In the genomic region with DNA sequence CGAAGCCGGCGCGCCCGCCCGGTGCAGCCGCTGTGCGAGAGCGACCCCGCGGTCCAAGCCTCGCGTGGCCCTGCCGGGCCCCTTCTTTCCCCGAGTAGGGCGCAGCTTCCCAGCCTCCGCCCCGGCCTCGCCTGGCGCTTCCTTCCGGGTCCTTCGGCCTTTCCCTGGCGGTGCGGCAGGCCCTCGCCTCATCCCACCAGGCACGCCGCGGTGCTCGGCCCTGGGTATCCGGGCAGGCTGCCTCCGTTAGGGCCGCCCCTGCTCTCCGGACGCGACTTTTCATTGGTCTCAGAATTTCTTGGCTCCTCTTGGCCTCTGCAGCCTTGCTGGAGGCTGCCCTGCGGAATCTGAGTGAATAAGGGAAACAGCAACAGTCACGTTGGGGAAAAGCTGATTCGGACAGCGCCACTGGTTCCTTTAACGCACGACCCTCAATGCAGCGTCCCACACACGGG, we compare ENCODE assay signal across 8 cellular contexts. TPM values are rescaled to one million over a fixed set of nuclear protein-coding genes. Genes with fewer than 3 reads are reported as not detected.
DNase-seq lines count a peak whose midpoint lies in the region; ATAC-seq, FAIRE-seq and TF ChIP-seq lines count a peak whose summit lies in the region.

No MANE protein-coding gene starts in this region.

- peak overlapping the region; percentile 86 for H3K27ac Mint-ChIP-seq in central memory CD8-positive, alpha-beta T cell (ENCODE audit: low read depth)

- peak overlapping the region; percentile 53 for H3K27ac ChIP-seq in SU-DHL-6 (ENCODE audit: low read depth, low read length)
- H3K27ac ChIP-seq in keratinocyte (ENCODE audit: control insufficient read depth, insufficient read depth, low read length), result peak overlapping the region; percentile 79

- TF ChIP-seq CTCF in SU-DHL-6 (IDR thresholded peaks at IDR 0.05; ENCODE audit: insufficient read depth, low read length, poor library complexity, severe bottlenecking), result no peak
- TF ChIP-seq CTCF in keratinocyte (optimal IDR thresholded peaks at IDR 0.05 in 1 of 3, IDR thresholded peaks at IDR 0.05 in 1 of 3, conservative IDR thresholded peaks at IDR 0.05 in 1 of 3; ENCODE audit: extremely low read depth in 1 of 3, insufficient read depth in 2 of 3, low read length in 3 of 3), result no peak

- peak; percentile 63 for DNase-seq in GF-D8 (lab: John Stamatoyannopoulos, UW)
- DNase-seq in HS-5 (ENCODE audit: low read depth), result peak; percentile 31
- no peak for DNase-seq in central memory CD8-positive, alpha-beta T cell (ENCODE audit: low spot score in 2 of 2)
- no peak for DNase-seq in keratinocyte (ENCODE audit: low read depth, low spot score)
- peak; percentile 47 for DNase-seq in smooth muscle cell of the brain vasculature (ENCODE audit: low read depth, low spot score)
- no peak for DNase-seq in NCI-H187 (lab: John Stamatoyannopoulos, UW)

- dilution Hi-C loops in keratinocyte (cut with MboI; ENCODE audit: extremely low pct_ligation_motif_present, low sequenced_read_pairs), result no loop called here

- no peak for FAIRE-seq in keratinocyte (lab: Jason Lieb, UNC)

- no peaks in the 10 kb centered on the region for H3K9me1 ChIP-seq in keratinocyte (ENCODE audit: control insufficient read depth, extremely low read depth, insufficient read depth, low read length)

- H3K4me2 ChIP-seq in SU-DHL-6 (ENCODE audit: low read depth, low read length, poor library complexity, severe bottlenecking), result peak overlapping the region; percentile 67
- H3K4me2 ChIP-seq in keratinocyte (ENCODE audit: control insufficient read depth, extremely low read depth, insufficient read depth, low read depth, low read length), result peak overlapping the region; percentile 95

- peaks cover 16% of the 10 kb centered on the region for H3K36me3 Mint-ChIP-seq in central memory CD8-positive, alpha-beta T cell (ENCODE audit: insufficient read depth)

- H4K20me1 ChIP-seq in SU-DHL-6 (ENCODE audit: low read depth, low read length) (no peaks in the 10 kb centered on the region), keratinocyte (ENCODE audit: control insufficient read depth, extremely low read depth, insufficient read depth, low read length) (no peaks in the 10 kb centered on the region)

- no peaks in the 10 kb centered on the region for H3K9me3 ChIP-seq in SU-DHL-6 (ENCODE audit: insufficient read depth, low read length)
- no peaks in the 10 kb centered on the region for H3K9me3 ChIP-seq in keratinocyte (ENCODE audit: control insufficient read depth, low read depth, low read length)

- H2AFZ ChIP-seq in SU-DHL-6 (ENCODE audit: low read depth, low read length, severe bottlenecking) (peak overlapping the region; percentile 21), keratinocyte (ENCODE audit: control insufficient read depth, low read length) (peak overlapping the region; percentile 4)

- peaks cover 45% of the 10 kb centered on the region for H3K4me1 Mint-ChIP-seq in central memory CD8-positive, alpha-beta T cell

- no peaks in the 10 kb centered on the region for H3K36me3 ChIP-seq in SU-DHL-6 (ENCODE audit: low read length)
- peaks cover 17% of the 10 kb centered on the region in 2 experiments for H3K36me3 ChIP-seq in keratinocyte (ENCODE audit: control insufficient read depth in 2 of 2, extremely low read depth in 1 of 2, insufficient read depth in 2 of 2, low read length in 2 of 2)

- 0 out of 2 replicates have a peak, but pooled peaks cover 8% of the 10 kb centered on the region for H3K79me2 ChIP-seq in SU-DHL-6 (ENCODE audit: insufficient read depth, low read length)
- H3K79me2 ChIP-seq in keratinocyte (ENCODE audit: control insufficient read depth, insufficient read depth, low read length), result peaks cover 26% of the 10 kb centered on the region

- no peaks in the 10 kb centered on the region for H3F3A ChIP-seq in SU-DHL-6 (ENCODE audit: insufficient read depth)

- no peaks in the 10 kb centered on the region for H3K9me3 Mint-ChIP-seq in central memory CD8-positive, alpha-beta T cell

- H3K27me3 ChIP-seq in SU-DHL-6 (ENCODE audit: low read length) (no peaks in the 10 kb centered on the region), keratinocyte (ENCODE audit: control insufficient read depth, extremely low read depth, insufficient read depth, low read length) (no peaks in the 10 kb centered on the region)

- H3K9me2 ChIP-seq in SU-DHL-6 (replicated peaks; ENCODE audit: insufficient read depth, low read length), result no peaks in the 10 kb centered on the region

- no peaks in the 10 kb centered on the region for H3K27me3 Mint-ChIP-seq in central memory CD8-positive, alpha-beta T cell

- H3K4me3 ChIP-seq in SU-DHL-6 (ENCODE audit: insufficient read depth, low read length, poor library complexity, severe bottlenecking), result peak overlapping the region; percentile 79
- peak overlapping the region; percentile 74 to 89 (median 82) for H3K4me3 ChIP-seq in keratinocyte (ENCODE audit: control insufficient read depth in 2 of 3, extremely low read depth in 1 of 3, insufficient read depth in 2 of 3, low read depth in 1 of 3, low read length in 3 of 3)

- peak; percentile 32 for ATAC-seq in GM21390 (IDR thresholded peaks at IDR 0.05; ENCODE audit: unreplicated experiment)
- peak; percentile 8 for ATAC-seq in central memory CD8-positive, alpha-beta T cell (replicated peaks; ENCODE audit: extremely low read depth, poor library complexity, severe bottlenecking)

- peaks cover 12% of the 10 kb centered on the region for H3K4me1 ChIP-seq in keratinocyte (ENCODE audit: control insufficient read depth, extremely low read depth, insufficient read depth, low read length)

- peak overlapping the region; percentile 75 for H3K9ac ChIP-seq in SU-DHL-6 (ENCODE audit: low read length)
- H3K9ac ChIP-seq in keratinocyte (ENCODE audit: control insufficient read depth, extremely low read depth, insufficient read depth, low read length), result peak overlapping the region; percentile 92

- H3K4me3 Mint-ChIP-seq in central memory CD8-positive, alpha-beta T cell, result peak overlapping the region; percentile 87

RNA-seq across cellular contexts. Expression of gene UVSSA, which starts 0.4 kb away (rescaled TPM):
- 4.3 to 6.2 TPM (median 4.7 TPM) in 3 replicates for polyA plus RNA-seq in keratinocyte
- 2.1 TPM for polyA plus RNA-seq in keratinocyte (2011; ENCODE audit: low read depth)
- polyA plus RNA-seq in keratinocyte (2011; cell fraction: cytosol; rRNA removed), result 2.9 and 4.5 TPM in 2 replicates
- 22.8 and 31.7 TPM in 2 replicates for polyA plus RNA-seq in keratinocyte (2011; cell fraction: nucleus; rRNA removed)
- 5.5 and 6.2 TPM in 2 replicates for polyA plus RNA-seq in keratinocyte (2012; ENCODE audit: low replicate concordance)
- polyA minus RNA-seq in keratinocyte, result 8.6 to 12.1 TPM (median 10.3 TPM) in 3 replicates
- 6.7 TPM for polyA minus RNA-seq in keratinocyte (2011; cell fraction: cytosol; rRNA and poly(A)+ RNA removed)
- polyA minus RNA-seq in keratinocyte (2011; cell fraction: nucleus; rRNA and poly(A)+ RNA removed), result 15.9 and 20.5 TPM in 2 replicates

RNA-seq across cellular contexts. Expression of gene MAEA, which starts 57.7 kb away (rescaled TPM):
- 89.7 to 106 TPM (median 106 TPM) in 3 replicates for polyA plus RNA-seq in keratinocyte
- 73.2 TPM for polyA plus RNA-seq in keratinocyte (2011; ENCODE audit: low read depth)
- 61.8 and 93.8 TPM in 2 replicates for polyA plus RNA-seq in keratinocyte (2011; cell fraction: cytosol; rRNA removed)
- polyA plus RNA-seq in keratinocyte (2011; cell fraction: nucleus; rRNA removed), result 139 and 153 TPM in 2 replicates
- polyA plus RNA-seq in keratinocyte (2012; ENCODE audit: low replicate concordance), result 47.3 and 90.6 TPM in 2 replicates
- polyA minus RNA-seq in keratinocyte, result 54.2 to 174 TPM (median 60.2 TPM) in 3 replicates
- 148 TPM for polyA minus RNA-seq in keratinocyte (2011; cell fraction: cytosol; rRNA and poly(A)+ RNA removed)
- 90.4 and 91.3 TPM in 2 replicates for polyA minus RNA-seq in keratinocyte (2011; cell fraction: nucleus; rRNA and poly(A)+ RNA removed)

RNA-seq across cellular contexts. Expression of gene NKX1-1, which starts 58.8 kb away (rescaled TPM):
- polyA plus RNA-seq in keratinocyte, result not detected in 3 replicates
- polyA plus RNA-seq in keratinocyte (2011; ENCODE audit: low read depth), result not detected
- polyA plus RNA-seq in keratinocyte (2011; cell fraction: cytosol; rRNA removed), result not detected in 2 replicates
- polyA plus RNA-seq in keratinocyte (2011; cell fraction: nucleus; rRNA removed), result not detected in 2 replicates
- not detected in 2 replicates for polyA plus RNA-seq in keratinocyte (2012; ENCODE audit: low replicate concordance)
- polyA minus RNA-seq in keratinocyte, result not detected in 3 replicates
- not detected for polyA minus RNA-seq in keratinocyte (2011; cell fraction: cytosol; rRNA and poly(A)+ RNA removed)
- not detected in 2 replicates for polyA minus RNA-seq in keratinocyte (2011; cell fraction: nucleus; rRNA and poly(A)+ RNA removed)

Comparison
In these comparisons a context has a peak if more than half of its experiments do, and no peak if none do; other contexts are left out.
1. DNase-seq: peak in GF-D8 (single experiment), HS-5 (single experiment) and smooth muscle cell of the brain vasculature (single experiment); none in central memory CD8-positive, alpha-beta T cell (0 of 2), keratinocyte (single experiment) and NCI-H187 (0 of 2).